In genomic region chr3:23806322-23807160, GRCh38 we compare ENCODE assay signal across 8 cellular contexts. TPM values are rescaled to one million over a fixed set of nuclear protein-coding genes. Genes with fewer than 3 reads are reported as not detected.
DNase-seq lines count a peak whose midpoint lies in the region; ATAC-seq and TF ChIP-seq lines count a peak whose summit lies in the region.

No MANE protein-coding gene starts in this region.

- H3K9me3 ChIP-seq in CD8-positive, alpha-beta T cell (ENCODE audit: low read length): no peaks in the 10 kb centered on the region
- H3K9me3 ChIP-seq in KOPT-K1 (ENCODE audit: insufficient read depth, low read length, poor library complexity, severe bottlenecking) (no peaks in the 10 kb centered on the region), ovary (no peaks in the 10 kb centered on the region)

- H3K27me3 ChIP-seq in CD8-positive, alpha-beta T cell (ENCODE audit: insufficient read depth, low read length): no peaks in the 10 kb centered on the region
- H3K27me3 ChIP-seq in ovary: no peaks in the 10 kb centered on the region

- peak overlapping the region; percentile 33 for H3K27ac ChIP-seq in CD8-positive, alpha-beta T cell (ENCODE audit: low read depth, low read length)
- H3K27ac ChIP-seq in KOPT-K1 (ENCODE audit: low read depth, low read length, poor library complexity, severe bottlenecking) (peak overlapping the region; percentile 72), ovary (peak overlapping the region; percentile 83)

- TF ChIP-seq POLR2A in ovary (IDR thresholded peaks at IDR 0.05): no peak

- TF ChIP-seq CTCF in CD8-positive, alpha-beta T cell (IDR thresholded peaks at IDR 0.05): no peak
- no peak for TF ChIP-seq CTCF in ovary (IDR thresholded peaks at IDR 0.05)

- H3K4me1 ChIP-seq in CD8-positive, alpha-beta T cell (ENCODE audit: insufficient read depth, low read length): peaks cover 32% of the 10 kb centered on the region
- H3K4me1 ChIP-seq in ovary (ENCODE audit: insufficient read depth): peaks cover 4% of the 10 kb centered on the region

- 1% methylated on average over 52 to 78 of the region's 79 CpGs for WGBS in ovary, 3 donors

- no peaks in the 10 kb centered on the region for H3K27me3 Mint-ChIP-seq in CD8-positive, alpha-beta T cell (ENCODE audit: low read depth)
- peaks cover 7% of the 10 kb centered on the region for H3K27me3 Mint-ChIP-seq in activated naive CD4-positive, alpha-beta T cell treated with anti-CD3 and anti-CD28 coated beads for 36 hours (ENCODE audit: low read depth)

- intact Hi-C loops in CD8-positive, alpha-beta T cell (cut with DNase I, micrococcal nuclease): loop anchor here (1.0 to 10.0 kb wide), 3 partner anchors 111 to 604 kb away; partner anchors contain the start of genes NR1D2 (in 1 of the 2), RPL15 (in 1 of the 2) and UBE2E2 (in 1 of the 2)
- intact Hi-C loops in activated naive CD4-positive, alpha-beta T cell treated with anti-CD3 and anti-CD28 coated beads for 36 hours (cut with micrococcal nuclease): loop anchor here (5.0 to 10.0 kb wide), 2 partner anchors 346 to 878 kb away; no protein-coding TSS in a partner anchor
- intact Hi-C loops in ovary (cut with DNase I): no loop called here

- peaks cover 19% of the 10 kb centered on the region for H3K36me3 Mint-ChIP-seq in CD8-positive, alpha-beta T cell
- H3K36me3 Mint-ChIP-seq in activated naive CD4-positive, alpha-beta T cell treated with anti-CD3 and anti-CD28 coated beads for 36 hours (ENCODE audit: low read depth): peaks cover 5% of the 10 kb centered on the region

- no peak for TF ChIP-seq EP300 in ovary (IDR thresholded peaks at IDR 0.05)

- H3K4me1 Mint-ChIP-seq in CD8-positive, alpha-beta T cell (ENCODE audit: low read depth): peaks cover 52% of the 10 kb centered on the region
- H3K4me1 Mint-ChIP-seq in activated naive CD4-positive, alpha-beta T cell treated with anti-CD3 and anti-CD28 coated beads for 36 hours (ENCODE audit: low read depth): peaks cover 40% of the 10 kb centered on the region

- peak; percentile 9 for ATAC-seq in CD8-positive, alpha-beta T cell
- ATAC-seq in GM21528 (IDR thresholded peaks at IDR 0.05; ENCODE audit: low FRiP score, unreplicated experiment): peak; percentile 3

- H3K4me3 Mint-ChIP-seq in CD8-positive, alpha-beta T cell: peak overlapping the region; percentile 93
- H3K4me3 Mint-ChIP-seq in activated naive CD4-positive, alpha-beta T cell treated with anti-CD3 and anti-CD28 coated beads for 36 hours: peak overlapping the region; percentile 88

- H3K27ac Mint-ChIP-seq in CD8-positive, alpha-beta T cell: peak overlapping the region; percentile 91
- H3K27ac Mint-ChIP-seq in activated naive CD4-positive, alpha-beta T cell treated with anti-CD3 and anti-CD28 coated beads for 36 hours: peak overlapping the region; percentile 86

- peak in 4 of 7 experiments; percentile 8 to 54 (median 26) for DNase-seq in CD8-positive, alpha-beta T cell
- peak; percentile 30 for DNase-seq in activated naive CD4-positive, alpha-beta T cell treated with anti-CD3 and anti-CD28 coated beads for 36 hours
- DNase-seq in glomerular visceral epithelial cell (ENCODE audit: extremely low spot score) (peak; percentile 6), ovary (peak; percentile 39 to 66 (median 64)), NCI-H1930 (lab: John Stamatoyannopoulos, UW) (no peak), H4 (ENCODE audit: low spot score) (no peak)

- peak overlapping the region; percentile 63 for H3K4me3 ChIP-seq in CD8-positive, alpha-beta T cell (ENCODE audit: low read depth, low read length)
- H3K4me3 ChIP-seq in ovary: peak overlapping the region; percentile 80

- POLR2A ChIA-PET in CD8-positive, alpha-beta T cell (lab: Charles Lee): interaction anchor here (0.6 to 1.4 kb wide), 4 partner anchors 19 to 110 kb away, joined by 3 to 6 read pairs (median 4); partner anchors contain the start of genes NKIRAS1 and RPL15

- no peaks in the 10 kb centered on the region for H3K9me3 Mint-ChIP-seq in CD8-positive, alpha-beta T cell
- H3K9me3 Mint-ChIP-seq in activated naive CD4-positive, alpha-beta T cell treated with anti-CD3 and anti-CD28 coated beads for 36 hours: no peaks in the 10 kb centered on the region

- no peaks in the 10 kb centered on the region for H3K36me3 ChIP-seq in CD8-positive, alpha-beta T cell (ENCODE audit: insufficient read depth, low read length)
- peaks cover 11% of the 10 kb centered on the region; the same call in 1 of the 2 replicates for H3K36me3 ChIP-seq in KOPT-K1 (ENCODE audit: insufficient read depth, low read length)
- H3K36me3 ChIP-seq in ovary: no peaks in the 10 kb centered on the region

- CTCF ChIA-PET in CD8-positive, alpha-beta T cell (lab: Charles Lee): no interaction called here
- CTCF ChIA-PET in activated naive CD4-positive, alpha-beta T cell treated with anti-CD3 and anti-CD28 coated beads for 36 hours (lab: Charles Lee): interaction anchor here (0.6 kb wide), 1 partner anchor 1694 kb away, joined by 3 read pairs; no protein-coding TSS in a partner anchor

RNA-seq across cellular contexts. Expression of gene UBE2E1, which starts 0.8 kb away (rescaled TPM):
- 10 to 100 TPM; 39.8 to 40.6 TPM for total RNA-seq in CD8-positive, alpha-beta T cell
- 10 to 100 TPM; 66.0 to 66.6 TPM for total RNA-seq in activated naive CD4-positive, alpha-beta T cell treated with anti-CD3 and anti-CD28 coated beads for 36 hours
- 10 to 100 TPM; 65.2 to 78.4 (median 76.7) TPM for total RNA-seq in ovary
- polyA plus RNA-seq in ovary: 100 to 1,000 TPM in 1 of 2 donors, 10 to 100 TPM in 1; 65.9 to 133 TPM
- total RNA-seq in H4 (2014; rRNA removed; shearing (Covaris generic)): 62.5 and 81.4 TPM in 2 replicates

Comparison
In these comparisons a context has a peak if more than half of its experiments do, and no peak if none do; other contexts are left out.
1. DNase-seq: peak in CD8-positive, alpha-beta T cell (4 of 7), activated naive CD4-positive, alpha-beta T cell treated with anti-CD3 and anti-CD28 coated beads for 36 hours (single experiment), glomerular visceral epithelial cell (single experiment) and ovary (5 of 5); none in NCI-H1930 (0 of 2) and H4 (single experiment).
2. H3K27ac ChIP-seq: peak in every context shown above with its lines; median percentile 83 in ovary; 72 in KOPT-K1; 33 in CD8-positive, alpha-beta T cell.
3. intact Hi-C loops: an anchor here in CD8-positive, alpha-beta T cell (1.0 to 10.0 kb wide) and activated naive CD4-positive, alpha-beta T cell treated with anti-CD3 and anti-CD28 coated beads for 36 hours (5.0 to 10.0 kb wide); none called in ovary.